Comparison of ENCODE assay signal across 8 cellular contexts in the genomic region with DNA sequence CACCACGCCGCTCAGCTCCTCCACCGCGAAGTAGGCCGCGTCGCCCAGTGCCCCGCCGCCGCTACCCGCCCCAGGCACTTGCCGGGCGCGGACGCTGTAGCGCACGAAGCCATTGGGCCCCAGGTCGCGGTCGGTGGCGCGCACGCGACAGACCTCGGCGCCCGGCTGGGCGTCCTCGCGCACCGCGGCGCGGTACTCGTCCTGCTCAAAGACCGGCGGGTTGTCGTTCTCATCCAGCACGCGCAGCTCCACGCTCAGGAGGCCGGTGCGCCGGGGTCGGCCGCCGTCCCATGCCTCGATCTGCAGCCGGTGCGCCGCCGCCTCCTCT. TPM values are rescaled to one million over a fixed set of nuclear protein-coding genes. Genes with fewer than 3 reads are reported as not detected.
DNase-seq lines count a peak whose midpoint lies in the region; ATAC-seq and TF ChIP-seq lines count a peak whose summit lies in the region.
"Had no signal": no experiment of that assay in that cellular context is flagged by ENCODE, and none has a peak within 500 bp of the region (broad histone marks: within the 10 kb centered on the region; RNA-seq: fewer than 3 reads in every experiment).

No MANE protein-coding gene starts in this region.

- peaks cover 20% of the 10 kb centered on the region for H3K23me2 ChIP-seq in H9 (ENCODE audit: insufficient read length, low read depth, low read length, poor library complexity, severe bottlenecking)

- H2BK15ac ChIP-seq in H9 (ENCODE audit: low read depth, low read length) = no peak overlapping the region

- TF ChIP-seq CTCF in H9 (conservative IDR thresholded peaks at IDR 0.05) = no peak
- TF ChIP-seq CTCF in lower leg skin (IDR thresholded peaks at IDR 0.05) = no peak

- H2AK5ac ChIP-seq in H9 (ENCODE audit: insufficient read length, low read length) = no peak overlapping the region

- H3K79me2 ChIP-seq in H9 (ENCODE audit: insufficient read depth, low read length) = no peaks in the 10 kb centered on the region

- no peaks in the 10 kb centered on the region for H3K4me1 ChIP-seq in H9 (ENCODE audit: insufficient read depth, low read length)

- H4K5ac ChIP-seq in H9 (ENCODE audit: insufficient read length, low read depth, low read length) = no peak overlapping the region

- H3K9me3 ChIP-seq in H9 (ENCODE audit: control insufficient read depth, low read depth, low read length) = no peaks in the 10 kb centered on the region

- intact Hi-C loops in lower leg skin (cut with DNase I; ENCODE audit: low total_unique reads) = no loop called here

- H3K23ac ChIP-seq in H9 (ENCODE audit: insufficient read length, low read depth, low read length) = no peak overlapping the region

- H3K4ac ChIP-seq in H9 (ENCODE audit: low read depth, low read length) = no peak overlapping the region

- no peak overlapping the region for H2BK20ac ChIP-seq in H9 (ENCODE audit: low read depth, low read length, poor library complexity, severe bottlenecking)

- DNase-seq in H9 (peak; percentile 49), memory B cell (ENCODE audit: low spot score in 2 of 2) (no peak), NCI-H345 treated with DMSO at 0.1 percent for 48 hours (lab: John Stamatoyannopoulos, UW; ENCODE audit: unreplicated experiment) (no peak), DMS 273 (lab: John Stamatoyannopoulos, UW; ENCODE audit: unreplicated experiment) (no peak), lower leg skin (ENCODE audit: low spot score in 2 of 2) (no peak)
- DNase-seq in activated naive CD8-positive, alpha-beta T cell treated with anti-CD3 and anti-CD28 coated beads for 36 hours = peak; percentile 17
- DNase-seq: NCI-H1092 had no signal

- no peak overlapping the region for H3K27ac ChIP-seq in H9 (ENCODE audit: insufficient read length, low read depth, low read length)

- H3K4me3 ChIP-seq in lower leg skin (ENCODE audit: low read depth, poor library complexity, severe bottlenecking) = no peak overlapping the region

- no peak overlapping the region for H3K18ac ChIP-seq in H9 (ENCODE audit: insufficient read length, low read depth, low read length)

- H2AFZ ChIP-seq in H9 (ENCODE audit: low read length) = no peak overlapping the region

- no peak overlapping the region for H3T11ph ChIP-seq in H9 (ENCODE audit: low read length)

- H3K27ac Mint-ChIP-seq in H9 = no peak overlapping the region
- H3K27ac Mint-ChIP-seq in activated naive CD8-positive, alpha-beta T cell treated with anti-CD3 and anti-CD28 coated beads for 36 hours = no peak overlapping the region
- no peak overlapping the region for H3K27ac Mint-ChIP-seq in memory B cell
- H3K27ac Mint-ChIP-seq in stimulated activated naive CD8-positive, alpha-beta T cell treated with anti-CD3 and anti-CD28 coated beads, Interleukin-15, Interleukin-2, amounts not matched to agents 100 ng/mL and 50 ng/mL, for 24 hours = no peak overlapping the region

- H3K27me3 ChIP-seq in H9 (ENCODE audit: insufficient read depth, low read length) = peaks cover 27% of the 10 kb centered on the region; the same call in 1 of the 2 replicates

- H4K20me1 ChIP-seq in H9 (ENCODE audit: control insufficient read depth, insufficient read depth, insufficient read length) = no peaks in the 10 kb centered on the region

- no peak for ATAC-seq in memory B cell (ENCODE audit: low read depth)

- H3K9me3 Mint-ChIP-seq in H9 (peaks cover 3% of the 10 kb centered on the region in 2 experiments; a peak in 3 of 5 replicates), memory B cell (no peaks in the 10 kb centered on the region)
- no peaks in the 10 kb centered on the region for H3K9me3 Mint-ChIP-seq in activated naive CD8-positive, alpha-beta T cell treated with anti-CD3 and anti-CD28 coated beads for 36 hours
- no peaks in the 10 kb centered on the region for H3K9me3 Mint-ChIP-seq in stimulated activated naive CD8-positive, alpha-beta T cell treated with anti-CD3 and anti-CD28 coated beads, Interleukin-15, Interleukin-2, amounts not matched to agents 100 ng/mL and 50 ng/mL, for 24 hours

- no peak overlapping the region for H2BK120ac ChIP-seq in H9 (ENCODE audit: low read depth, low read length, poor library complexity, severe bottlenecking)

- no peak overlapping the region for H3K9ac ChIP-seq in H9 (ENCODE audit: extremely low read depth, insufficient read length, low read length)

- peaks cover 9 to 15% of the 10 kb centered on the region in 2 experiments for H3K4me1 Mint-ChIP-seq in H9
- peaks cover 7% of the 10 kb centered on the region for H3K4me1 Mint-ChIP-seq in activated naive CD8-positive, alpha-beta T cell treated with anti-CD3 and anti-CD28 coated beads for 36 hours
- H3K4me1 Mint-ChIP-seq in memory B cell = peaks cover 9% of the 10 kb centered on the region
- H3K4me1 Mint-ChIP-seq in stimulated activated naive CD8-positive, alpha-beta T cell treated with anti-CD3 and anti-CD28 coated beads, Interleukin-15, Interleukin-2, amounts not matched to agents 100 ng/mL and 50 ng/mL, for 24 hours (ENCODE audit: low read depth) = peaks cover 20% of the 10 kb centered on the region

- H3K4me3 Mint-ChIP-seq in H9 (peak overlapping the region; percentile 72 to 80), memory B cell (peak overlapping the region; percentile 73)
- H3K4me3 Mint-ChIP-seq in activated naive CD8-positive, alpha-beta T cell treated with anti-CD3 and anti-CD28 coated beads for 36 hours = peak overlapping the region; percentile 44
- peak overlapping the region; percentile 54 for H3K4me3 Mint-ChIP-seq in stimulated activated naive CD8-positive, alpha-beta T cell treated with anti-CD3 and anti-CD28 coated beads, Interleukin-15, Interleukin-2, amounts not matched to agents 100 ng/mL and 50 ng/mL, for 24 hours

- no peak for TF ChIP-seq POLR2A in lower leg skin (IDR thresholded peaks at IDR 0.05)

- H3K56ac ChIP-seq in H9 (ENCODE audit: insufficient read length, low read depth, low read length) = no peak overlapping the region

- H4K91ac ChIP-seq in H9 (ENCODE audit: insufficient read length, low read depth, low read length) = no peak overlapping the region

- H3K27me3 Mint-ChIP-seq in H9 (ENCODE audit: low read depth) = peaks cover 80% of the 10 kb centered on the region
- H3K27me3 Mint-ChIP-seq in activated naive CD8-positive, alpha-beta T cell treated with anti-CD3 and anti-CD28 coated beads for 36 hours = peaks cover 76% of the 10 kb centered on the region
- H3K27me3 Mint-ChIP-seq in memory B cell = peaks cover 13% of the 10 kb centered on the region
- peaks cover 56% of the 10 kb centered on the region for H3K27me3 Mint-ChIP-seq in stimulated activated naive CD8-positive, alpha-beta T cell treated with anti-CD3 and anti-CD28 coated beads, Interleukin-15, Interleukin-2, amounts not matched to agents 100 ng/mL and 50 ng/mL, for 24 hours

- H3K79me1 ChIP-seq in H9 (ENCODE audit: insufficient read depth, low read depth, low read length, poor library complexity, severe bottlenecking) = no peaks in the 10 kb centered on the region

- peak overlapping the region; percentile 48 for H3K4me2 ChIP-seq in H9 (ENCODE audit: insufficient read depth, insufficient read length, low read length)

- no peak overlapping the region for H2BK12ac ChIP-seq in H9 (ENCODE audit: insufficient read length, low read depth, low read length)

- no CpG with 5 or more reads among the region's 52 CpGs for WGBS in H9 (ENCODE audit: extremely low coverage, insufficient read length, low lambda C conversion rate)
- WGBS in lower leg skin, 2 donors = 0 to 2% methylated on average over 9 to 11 of the region's 52 CpGs

- H3K14ac ChIP-seq in H9 (ENCODE audit: insufficient read depth, low read length) = peak overlapping the region; percentile 10; the same call in 1 of the 2 replicates

- no peak overlapping the region for H2BK5ac ChIP-seq in H9 (ENCODE audit: insufficient read length, low read length)

- peaks cover 0 to 2% (median 0%) of the 10 kb centered on the region in 3 experiments; a peak in 2 of 7 replicates for H3K36me3 Mint-ChIP-seq in H9 (ENCODE audit: insufficient read depth in 1 of 3, low read depth in 3 of 3)
- no peaks in the 10 kb centered on the region for H3K36me3 Mint-ChIP-seq in activated naive CD8-positive, alpha-beta T cell treated with anti-CD3 and anti-CD28 coated beads for 36 hours
- no peaks in the 10 kb centered on the region for H3K36me3 Mint-ChIP-seq in memory B cell
- no peaks in the 10 kb centered on the region for H3K36me3 Mint-ChIP-seq in stimulated activated naive CD8-positive, alpha-beta T cell treated with anti-CD3 and anti-CD28 coated beads, Interleukin-15, Interleukin-2, amounts not matched to agents 100 ng/mL and 50 ng/mL, for 24 hours (ENCODE audit: low read depth)

- no peak overlapping the region for H4K8ac ChIP-seq in H9 (replicated peaks; ENCODE audit: insufficient read length, low read depth, low read length)

RNA-seq across cellular contexts. Expression of a gene that starts 1.4 kb away (rescaled TPM):
- 0.57 and 0.70 TPM in 2 replicates for total RNA-seq in H9 (2021)
- total RNA-seq in activated naive CD8-positive, alpha-beta T cell treated with anti-CD3 and anti-CD28 coated beads for 36 hours = not detected
- total RNA-seq in lower leg skin = under 1 TPM; 0.27 to 0.84 (median 0.38) TPM

RNA-seq across cellular contexts. Expression of a gene that starts 60.0 kb away (rescaled TPM):
- 107 and 113 TPM in 2 replicates for total RNA-seq in H9 (2021)
- total RNA-seq in activated naive CD8-positive, alpha-beta T cell treated with anti-CD3 and anti-CD28 coated beads for 36 hours = 100 to 1,000 TPM; 150 to 152 TPM
- total RNA-seq in lower leg skin = 10 to 100 TPM; 30.3 to 42.4 (median 31.9) TPM

Comparison
In these comparisons a context has a peak if more than half of its experiments do, and no peak if none do; other contexts are left out.
1. DNase-seq: peak in H9 (single experiment) and activated naive CD8-positive, alpha-beta T cell treated with anti-CD3 and anti-CD28 coated beads for 36 hours (single experiment); none in memory B cell (0 of 2), NCI-H345 treated with DMSO at 0.1 percent for 48 hours (single experiment), DMS 273 (single experiment) and lower leg skin (0 of 2).
2. Peak in every context shown above with its lines, with median percentiles within 50 percentile points of each other: H3K4me3 Mint-ChIP-seq.